ENCODE assay signal across 1 cellular context in genomic region chr11:47184711-47185304, GRCh38.
TF ChIP-seq lines count a peak whose summit lies in the region.

No MANE protein-coding gene starts in this region.

TF ChIP-seq in HepG2, 621 proteins besides CTCF, POLR2A, EP300 and RAD21 (continued from another document and continues in another):
- TF ChIP-seq AKNA (CRISPR knock-in tag; IDR thresholded peaks at IDR 0.05; ENCODE audit: borderline replicate concordance) (no peak), ZIK1 (CRISPR knock-in tag; IDR thresholded peaks at IDR 0.05; ENCODE audit: borderline replicate concordance, low read depth) (no peak), ZNF121 (CRISPR knock-in tag; IDR thresholded peaks at IDR 0.05) (peak; percentile 86), ZNF761 (CRISPR knock-in tag; conservative IDR thresholded peaks at IDR 0.05) (peak; percentile 41; the same call in 1 of the 2 replicates), ZNF547 (CRISPR knock-in tag; IDR thresholded peaks at IDR 0.05) (0 out of 2 replicates have a peak, but pooled peaks have one; percentile 23), RERE (CRISPR knock-in tag; IDR thresholded peaks at IDR 0.05; ENCODE audit: low read depth) (0 out of 2 replicates have a peak, but pooled peaks have one; percentile 16), KLF12 (CRISPR knock-in tag; IDR thresholded peaks at IDR 0.05; ENCODE audit: borderline replicate concordance) (no peak; the same call in 1 of the 2 replicates), MEIS2 (CRISPR knock-in tag; IDR thresholded peaks at IDR 0.05) (no peak), ZFP82 (CRISPR knock-in tag; IDR thresholded peaks at IDR 0.05; ENCODE audit: borderline replicate concordance) (0 out of 2 replicates have a peak, but pooled peaks have one; percentile 30), SOX6 (IDR thresholded peaks at IDR 0.05) (no peak), SOX6 (CRISPR knock-in tag; IDR thresholded peaks at IDR 0.05) (peak; percentile 70), TBP (CRISPR knock-in tag; IDR thresholded peaks at IDR 0.05) (no peak), ZNF556 (CRISPR knock-in tag; IDR thresholded peaks at IDR 0.05; ENCODE audit: borderline replicate concordance) (peak; percentile 71; the same call in 1 of the 2 replicates), HNRNPL (IDR thresholded peaks at IDR 0.05; ENCODE audit: low read depth, low read length) (peak; percentile 99), MLX (CRISPR knock-in tag; IDR thresholded peaks at IDR 0.05) (peak; percentile 49; the same call in 1 of the 2 replicates), ZNF281 (CRISPR knock-in tag; IDR thresholded peaks at IDR 0.05; ENCODE audit: borderline replicate concordance) (peak; percentile 31; the same call in 1 of the 2 replicates), HOXA7 (CRISPR knock-in tag; IDR thresholded peaks at IDR 0.05) (no peak), ZNF614 (CRISPR knock-in tag; IDR thresholded peaks at IDR 0.05; ENCODE audit: borderline replicate concordance) (0 out of 2 replicates have a peak, but pooled peaks have one; percentile 21), POGK (CRISPR knock-in tag; conservative IDR thresholded peaks at IDR 0.05) (no peak), BRF2 (CRISPR knock-in tag; IDR thresholded peaks at IDR 0.05) (no peak; the same call in 1 of the 2 replicates), ZNF18 (CRISPR knock-in tag; IDR thresholded peaks at IDR 0.05; ENCODE audit: insufficient replicate concordance) (peak; percentile 92), AGO1 (IDR thresholded peaks at IDR 0.05; ENCODE audit: low read depth, low read length, poor library complexity, severe bottlenecking) (peak; percentile 72), DNMT3B (CRISPR knock-in tag; conservative IDR thresholded peaks at IDR 0.05) (no peak), E2F1 (CRISPR knock-in tag; IDR thresholded peaks at IDR 0.05) (0 out of 2 replicates have a peak, but pooled peaks have one; percentile 23), ARID4A (CRISPR knock-in tag; IDR thresholded peaks at IDR 0.05; ENCODE audit: borderline replicate concordance) (0 out of 2 replicates have a peak, but pooled peaks have one; percentile 44), ELF3 (CRISPR knock-in tag; IDR thresholded peaks at IDR 0.05) (no peak), JARID2 (CRISPR knock-in tag; IDR thresholded peaks at IDR 0.05; ENCODE audit: insufficient replicate concordance) (no peak), SRY (CRISPR knock-in tag; IDR thresholded peaks at IDR 0.05) (peak; percentile 65; the same call in 1 of the 2 replicates)
